In the genomic region with DNA sequence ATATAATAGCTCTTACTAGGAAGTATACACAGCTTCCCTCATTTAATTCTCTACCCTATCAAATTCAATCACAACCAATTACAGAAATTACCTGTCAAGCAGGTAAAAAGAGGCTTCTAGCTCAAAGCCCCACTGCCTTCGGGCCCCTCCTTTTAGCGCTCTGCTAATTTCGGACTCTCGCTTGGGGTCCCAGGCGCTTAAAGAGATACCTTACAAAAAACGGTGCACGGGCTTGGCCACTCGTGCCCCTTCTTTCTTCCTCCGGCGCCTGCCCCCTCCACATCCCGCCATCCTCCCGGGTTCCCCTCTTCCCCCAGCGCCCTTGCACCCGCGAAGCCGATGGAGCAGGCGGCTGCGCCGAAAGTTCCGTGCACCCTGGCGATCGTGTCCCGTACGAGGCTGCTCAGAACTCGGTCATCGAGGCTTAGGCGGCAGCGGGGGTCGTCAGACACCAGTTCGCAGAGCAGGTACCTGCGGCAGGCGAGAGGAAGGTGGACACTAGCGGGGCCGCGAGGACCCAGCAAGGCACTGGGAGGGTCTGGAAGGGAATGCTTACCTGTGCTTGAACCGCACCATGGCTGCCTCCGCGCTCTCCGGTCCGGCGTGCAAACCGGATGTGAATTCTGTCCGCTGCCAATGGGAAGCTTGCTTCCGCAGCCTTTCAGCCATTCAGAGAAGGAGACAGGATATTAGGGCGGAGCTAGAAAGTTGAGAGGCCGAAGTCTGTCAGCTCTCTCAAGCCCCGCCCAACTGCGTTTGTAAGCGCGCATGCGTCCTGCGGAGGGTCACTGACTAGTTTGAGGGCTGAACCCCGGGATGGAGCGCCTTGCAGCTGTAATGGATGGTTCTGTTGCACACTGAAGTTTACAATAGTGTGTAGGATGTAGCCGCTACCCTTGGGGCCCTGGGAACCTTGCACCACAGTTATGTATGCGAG, we compare ENCODE assay signal across 8 cellular contexts. TPM values are rescaled to one million over a fixed set of nuclear protein-coding genes. Genes with fewer than 3 reads are reported as not detected.
DNase-seq lines count a peak whose midpoint lies in the region; ATAC-seq and TF ChIP-seq lines count a peak whose summit lies in the region.

A gene with protein sequence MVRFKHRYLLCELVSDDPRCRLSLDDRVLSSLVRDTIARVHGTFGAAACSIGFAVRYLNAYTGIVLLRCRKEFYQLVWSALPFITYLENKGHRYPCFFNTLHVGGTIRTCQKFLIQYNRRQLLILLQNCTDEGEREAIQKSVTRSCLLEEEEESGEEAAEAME (minus strand): TSS at position 616 of the 937 bp plus-strand sequence. CDS start 40 bp downstream, at position 576.

- peaks cover 16% of the 10 kb centered on the region for H3K27me3 Mint-ChIP-seq in activated T-cell treated with anti-CD3 and anti-CD28 coated beads, Interleukin-2, amount 50 U/mL, for 24 hours

- peak within 1 kb of the TSS; percentile 97 for H3K4me3 Mint-ChIP-seq in activated T-cell treated with anti-CD3 and anti-CD28 coated beads, Interleukin-2, amount 50 U/mL, for 24 hours

- H3K9me3 Mint-ChIP-seq in activated T-cell treated with anti-CD3 and anti-CD28 coated beads, Interleukin-2, amount 50 U/mL, for 24 hours: no peaks in the 10 kb centered on the region

- TF ChIP-seq POLR2A in erythroblast (IDR thresholded peaks at IDR 0.05; ENCODE audit: low read length): peak; percentile 86

- H3K9me3 ChIP-seq in mucosa of rectum (ENCODE audit: control insufficient read depth in 2 of 2, low read length in 2 of 2): no peaks in the 10 kb centered on the region

- H3K27ac Mint-ChIP-seq in activated T-cell treated with anti-CD3 and anti-CD28 coated beads, Interleukin-2, amount 50 U/mL, for 24 hours: peak within 1 kb of the TSS; percentile 95

- in situ Hi-C loops in KBM-7 (cut with MboI; ENCODE audit: low pct_unique_long_range_greater_than_20kb, low sequenced_read_pairs): no loop called here

- H3K4me3 ChIP-seq in mucosa of rectum (ENCODE audit: low read length in 2 of 2): peak within 1 kb of the TSS; percentile 85 to 99

- peaks cover 39% of the 10 kb centered on the region for H3K4me1 Mint-ChIP-seq in activated T-cell treated with anti-CD3 and anti-CD28 coated beads, Interleukin-2, amount 50 U/mL, for 24 hours (ENCODE audit: low read depth)

- ATAC-seq in GM21717 (IDR thresholded peaks at IDR 0.05; ENCODE audit: unreplicated experiment): peak; percentile 88

- DNase-seq in DMS153 treated with DMSO at 0.1 percent for 48 hours (lab: John Stamatoyannopoulos, UW; ENCODE audit: unreplicated experiment): peak; percentile 93
- peak; percentile 97 for DNase-seq in KBM-7
- peak; percentile 93 for DNase-seq in activated T-cell treated with anti-CD3 and anti-CD28 coated beads, Interleukin-2, amount 50 U/mL, for 24 hours
- peak; percentile 97 to 98 for DNase-seq in erythroblast (lab: John Stamatoyannopoulos, UW)
- peak; percentile 97 for DNase-seq in stimulated activated CD8-positive, alpha-beta memory T cell treated with anti-CD3 and anti-CD28 coated beads, Interleukin-4, amount 100 ng/mL, for 48 hours

- H3K36me3 ChIP-seq in mucosa of rectum (ENCODE audit: control insufficient read depth in 2 of 2, insufficient read depth in 2 of 2, low read length in 2 of 2): peaks cover 34 to 37% of the 10 kb centered on the region in 2 donors

- peak within 1 kb of the TSS; percentile 66 to 81 for H3K27ac ChIP-seq in mucosa of rectum (ENCODE audit: low read depth in 2 of 2, low read length in 2 of 2)

- H3K27me3 ChIP-seq in mucosa of rectum (ENCODE audit: control insufficient read depth in 2 of 2, insufficient read depth in 2 of 2, low read length in 2 of 2): no peaks in the 10 kb centered on the region

- H3K9ac ChIP-seq in mucosa of rectum (ENCODE audit: low read depth in 1 of 2, low read length in 2 of 2): peak within 1 kb of the TSS; percentile 88 to 90

- H3K4me1 ChIP-seq in mucosa of rectum (ENCODE audit: control insufficient read depth in 2 of 2, insufficient read depth in 2 of 2, low read length in 2 of 2): peaks cover 16 to 22% of the 10 kb centered on the region in 2 donors

- peaks cover 52% of the 10 kb centered on the region for H3K36me3 Mint-ChIP-seq in activated T-cell treated with anti-CD3 and anti-CD28 coated beads, Interleukin-2, amount 50 U/mL, for 24 hours (ENCODE audit: low read depth)

TF ChIP-seq in PFSK-1, 5 proteins besides CTCF, POLR2A, EP300 and RAD21:
- TF ChIP-seq POLR2AphosphoS5 (IDR thresholded peaks at IDR 0.05; ENCODE audit: low read depth, low read length) (peak; percentile 90), SIN3A (IDR thresholded peaks at IDR 0.05; ENCODE audit: borderline replicate concordance, insufficient read depth, low read length) (peak; percentile 73; the same call in 1 of the 2 replicates), FOXP2 (optimal IDR thresholded peaks at IDR 0.05; ENCODE audit: borderline replicate concordance, extremely low read depth, extremely low read length, insufficient read depth) (no peak), TAF1 (IDR thresholded peaks at IDR 0.05; ENCODE audit: borderline replicate concordance, insufficient read depth, low read length) (peak; percentile 82; the same call in 1 of the 2 replicates)
- TF ChIP-seq, protein P1, sequence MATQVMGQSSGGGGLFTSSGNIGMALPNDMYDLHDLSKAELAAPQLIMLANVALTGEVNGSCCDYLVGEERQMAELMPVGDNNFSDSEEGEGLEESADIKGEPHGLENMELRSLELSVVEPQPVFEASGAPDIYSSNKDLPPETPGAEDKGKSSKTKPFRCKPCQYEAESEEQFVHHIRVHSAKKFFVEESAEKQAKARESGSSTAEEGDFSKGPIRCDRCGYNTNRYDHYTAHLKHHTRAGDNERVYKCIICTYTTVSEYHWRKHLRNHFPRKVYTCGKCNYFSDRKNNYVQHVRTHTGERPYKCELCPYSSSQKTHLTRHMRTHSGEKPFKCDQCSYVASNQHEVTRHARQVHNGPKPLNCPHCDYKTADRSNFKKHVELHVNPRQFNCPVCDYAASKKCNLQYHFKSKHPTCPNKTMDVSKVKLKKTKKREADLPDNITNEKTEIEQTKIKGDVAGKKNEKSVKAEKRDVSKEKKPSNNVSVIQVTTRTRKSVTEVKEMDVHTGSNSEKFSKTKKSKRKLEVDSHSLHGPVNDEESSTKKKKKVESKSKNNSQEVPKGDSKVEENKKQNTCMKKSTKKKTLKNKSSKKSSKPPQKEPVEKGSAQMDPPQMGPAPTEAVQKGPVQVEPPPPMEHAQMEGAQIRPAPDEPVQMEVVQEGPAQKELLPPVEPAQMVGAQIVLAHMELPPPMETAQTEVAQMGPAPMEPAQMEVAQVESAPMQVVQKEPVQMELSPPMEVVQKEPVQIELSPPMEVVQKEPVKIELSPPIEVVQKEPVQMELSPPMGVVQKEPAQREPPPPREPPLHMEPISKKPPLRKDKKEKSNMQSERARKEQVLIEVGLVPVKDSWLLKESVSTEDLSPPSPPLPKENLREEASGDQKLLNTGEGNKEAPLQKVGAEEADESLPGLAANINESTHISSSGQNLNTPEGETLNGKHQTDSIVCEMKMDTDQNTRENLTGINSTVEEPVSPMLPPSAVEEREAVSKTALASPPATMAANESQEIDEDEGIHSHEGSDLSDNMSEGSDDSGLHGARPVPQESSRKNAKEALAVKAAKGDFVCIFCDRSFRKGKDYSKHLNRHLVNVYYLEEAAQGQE (IDR thresholded peaks at IDR 0.05; ENCODE audit: insufficient read depth in 1 of 2, low read depth in 2 of 2, low read length in 2 of 2): 0 out of 4 replicates have a peak, but pooled peaks of 1 of the 2 experiments have one; percentile 42

RNA-seq across cellular contexts. Expression of the gene that starts here (rescaled TPM):
- 38.2 TPM for polyA plus RNA-seq in PFSK-1 (2012; ENCODE audit: insufficient read length, low read depth)

Comparison
In these comparisons a context has a peak if more than half of its experiments do, and no peak if none do; other contexts are left out.
1. Peak in every context shown above with its lines: DNase-seq, ATAC-seq, H3K4me3 ChIP-seq and H3K27ac ChIP-seq.